Comparison of ENCODE assay signal across 17 cellular contexts in the genomic region with DNA sequence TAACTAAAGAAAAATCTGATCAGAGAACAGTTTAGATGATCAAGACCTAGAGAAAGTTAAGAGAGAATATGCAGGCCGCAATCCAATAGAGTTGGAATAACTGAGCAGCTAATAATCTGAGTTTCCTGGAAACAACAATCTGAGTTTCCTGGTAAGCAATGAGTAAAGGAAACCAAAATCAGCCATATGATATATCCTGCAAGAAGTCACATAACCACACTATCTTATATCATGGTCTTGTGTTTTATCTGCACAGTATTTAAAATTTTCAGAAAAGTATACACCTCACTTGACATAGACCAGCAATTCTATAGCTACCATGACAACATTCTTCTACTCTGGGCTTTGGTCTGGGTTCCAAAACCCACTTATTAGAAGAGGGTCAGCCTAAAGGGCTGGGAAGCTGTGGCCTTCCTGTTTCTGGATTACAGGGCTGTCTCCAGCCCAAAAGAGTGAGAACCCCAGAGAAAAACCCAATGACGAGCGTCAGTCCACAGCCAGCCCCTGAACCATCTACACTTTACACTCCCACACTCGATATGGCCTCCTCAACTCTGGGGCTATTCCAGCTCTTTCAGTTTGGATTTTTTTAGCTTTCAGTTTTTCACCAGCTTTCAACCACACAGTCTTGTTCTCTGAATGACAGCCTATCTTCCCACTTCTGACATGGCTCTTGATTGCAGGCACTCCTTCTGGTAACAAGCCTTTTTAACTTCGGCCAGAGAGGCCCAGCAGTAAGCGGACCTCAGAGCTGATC.
"Had no signal": no experiment of that assay in that cellular context is flagged by ENCODE, and none has a peak within 500 bp of the region (broad histone marks: within the 10 kb centered on the region; RNA-seq: fewer than 3 reads in every experiment).

No MANE protein-coding gene starts in this region.

- H3K9me3 ChIP-seq: adrenal gland, prostate gland, right atrium auricular region, SJCRH30, transverse colon had no signal

- H3K27me3 Mint-ChIP-seq: activated CD4-positive, alpha-beta T cell treated with anti-CD3 and anti-CD28 coated beads, Interleukin-2, amount 10 ng/mL, durations not matched to agents 24 days and 14 days; dendritic cell treated with granulocyte-macrophage colony-stimulating factor and Interleukin-4, amounts not matched to agents 40 ng/mL and 50 ng/mL, for 4 days; effector memory CD8-positive, alpha-beta T cell had no signal

- DNase-seq: activated CD4-positive, alpha-beta T cell treated with anti-CD3 and anti-CD28 coated beads, Interleukin-2, amount 10 ng/mL, durations not matched to agents 24 days and 14 days; activated CD8-positive, alpha-beta T cell treated with anti-CD3 and anti-CD28 coated beads for 36 hours; activated naive CD4-positive, alpha-beta T cell treated with anti-CD3 and anti-CD28 coated beads, Interleukin-2, amount 50 U/mL, for 16 hours; activated T-cell treated with anti-CD3 and anti-CD28 coated beads, Interleukin-2, amount 50 U/mL, for 4 hours; adrenal gland; effector memory CD8-positive, alpha-beta T cell; left ventricle myocardium inferior; naive thymus-derived CD8-positive, alpha-beta T cell; SJCRH30; stimulated activated CD4-positive, alpha-beta T cell treated with anti-CD3 and anti-CD28 coated beads, Interleukin-2, amount 100 ng/mL, for 24 hours; stimulated activated naive CD4-positive, alpha-beta T cell treated with Interleukin-2 at 50 U/mL for 16 hours; T1000; transverse colon had no signal

- H3K9me3 Mint-ChIP-seq: activated CD4-positive, alpha-beta T cell treated with anti-CD3 and anti-CD28 coated beads, Interleukin-2, amount 10 ng/mL, durations not matched to agents 24 days and 14 days; activated CD8-positive, alpha-beta T cell treated with anti-CD3 and anti-CD28 coated beads for 36 hours; dendritic cell treated with granulocyte-macrophage colony-stimulating factor and Interleukin-4, amounts not matched to agents 40 ng/mL and 50 ng/mL, for 4 days had no signal

- H3K27ac ChIP-seq: adrenal gland, epithelial cell of prostate, left ventricle myocardium inferior, prostate gland, right atrium auricular region, SJCRH30, transverse colon had no signal

- H3K36me3 Mint-ChIP-seq: naive thymus-derived CD8-positive, alpha-beta T cell had no signal

- ATAC-seq: activated CD8-positive, alpha-beta T cell treated with anti-CD3 and anti-CD28 coated beads for 36 hours; activated T-cell treated with anti-CD3 and anti-CD28 coated beads, Interleukin-2, amount 50 U/mL, for 4 hours; effector memory CD8-positive, alpha-beta T cell; naive thymus-derived CD8-positive, alpha-beta T cell had no signal

- H3K36me3 ChIP-seq: adrenal gland, prostate gland, right atrium auricular region, SJCRH30, transverse colon had no signal

- H3K27me3 ChIP-seq: adrenal gland, right atrium auricular region, SJCRH30, transverse colon had no signal

- H3K4me3 ChIP-seq: adrenal gland, left ventricle myocardium inferior, prostate gland, right atrium auricular region, SJCRH30, transverse colon had no signal

- H3K4me1 ChIP-seq: adrenal gland, left ventricle myocardium inferior, prostate gland, right atrium auricular region, SJCRH30, transverse colon had no signal

- H3K4me3 Mint-ChIP-seq: activated CD4-positive, alpha-beta T cell treated with anti-CD3 and anti-CD28 coated beads, Interleukin-2, amount 10 ng/mL, durations not matched to agents 24 days and 14 days; activated CD8-positive, alpha-beta T cell treated with anti-CD3 and anti-CD28 coated beads for 36 hours; activated T-cell treated with anti-CD3 and anti-CD28 coated beads, Interleukin-2, amount 50 U/mL, for 4 hours; dendritic cell treated with granulocyte-macrophage colony-stimulating factor and Interleukin-4, amounts not matched to agents 40 ng/mL and 50 ng/mL, for 4 days; effector memory CD8-positive, alpha-beta T cell; naive thymus-derived CD8-positive, alpha-beta T cell had no signal

- H3K27ac Mint-ChIP-seq: activated CD4-positive, alpha-beta T cell treated with anti-CD3 and anti-CD28 coated beads, Interleukin-2, amount 10 ng/mL, durations not matched to agents 24 days and 14 days; activated CD8-positive, alpha-beta T cell treated with anti-CD3 and anti-CD28 coated beads for 36 hours; dendritic cell treated with granulocyte-macrophage colony-stimulating factor and Interleukin-4, amounts not matched to agents 40 ng/mL and 50 ng/mL, for 4 days; effector memory CD8-positive, alpha-beta T cell; naive thymus-derived CD8-positive, alpha-beta T cell had no signal
